In genomic region chr17:48283907-48284306, GRCh38 we compare ENCODE assay signal across 21 cellular contexts.
"Had no signal": no experiment of that assay in that cellular context is flagged by ENCODE, and none has a peak within 500 bp of the region (broad histone marks: within the 10 kb centered on the region; RNA-seq: fewer than 3 reads in every experiment).

No MANE protein-coding gene starts in this region.

- H3K36me3 Mint-ChIP-seq: neural progenitor cell had no signal

- H3K9me3 Mint-ChIP-seq: immature natural killer cell; nephron; neural progenitor cell; stimulated activated naive CD8-positive, alpha-beta T cell treated with anti-CD3 and anti-CD28 coated beads, Interleukin-15, amount 100 ng/mL, for 72 hours had no signal

- H2AFZ ChIP-seq: neural progenitor cell, parathyroid adenoma had no signal

- H3K27me3 ChIP-seq: right lobe of liver, vagina had no signal

- H3K4me1 Mint-ChIP-seq: neural progenitor cell; stimulated activated naive CD8-positive, alpha-beta T cell treated with anti-CD3 and anti-CD28 coated beads, Interleukin-15, amount 100 ng/mL, for 72 hours had no signal

- H3K27ac Mint-ChIP-seq: nephron; neural progenitor cell; stimulated activated naive CD8-positive, alpha-beta T cell treated with anti-CD3 and anti-CD28 coated beads, Interleukin-15, amount 100 ng/mL, for 72 hours had no signal

- DNase-seq: cortex of kidney; hypothalamus; immature natural killer cell; islet precursor cell; kidney glomerular epithelial cell; left ventricle myocardium superior; lower lobe of right lung; right lobe of liver; small intestine; stimulated activated CD4-positive, alpha-beta T cell treated with anti-CD3 and anti-CD28 coated beads, Interleukin-15, amount 100 ng/mL, for 24 hours; stimulated activated CD4-positive, alpha-beta T cell treated with anti-CD3 and anti-CD28 coated beads, Interleukin-2, amount 100 ng/mL, for 48 hours; stimulated activated naive CD4-positive, alpha-beta T cell; stimulated activated naive CD8-positive, alpha-beta T cell treated with anti-CD3 and anti-CD28 coated beads, Interleukin-15, amount 100 ng/mL, for 72 hours; thyroid gland; trophoblast cell had no signal

- H3K27me3 Mint-ChIP-seq: progenitor cell of endocrine pancreas; stimulated activated naive CD8-positive, alpha-beta T cell treated with anti-CD3 and anti-CD28 coated beads, Interleukin-15, amount 100 ng/mL, for 72 hours had no signal

- H3K4me2 ChIP-seq: neural progenitor cell had no signal

- H3K4me3 ChIP-seq: lower lobe of right lung, neural progenitor cell, right lobe of liver, suprapubic skin, thyroid gland, vagina had no signal

- H3K27ac ChIP-seq: lower lobe of right lung, neural progenitor cell, parathyroid adenoma, right lobe of liver, suprapubic skin, thyroid gland, vagina had no signal

- H3K79me2 ChIP-seq: parathyroid adenoma had no signal

- H3K4me3 Mint-ChIP-seq: immature natural killer cell; nephron; neural progenitor cell; stimulated activated naive CD8-positive, alpha-beta T cell treated with anti-CD3 and anti-CD28 coated beads, Interleukin-15, amount 100 ng/mL, for 72 hours had no signal

- H3K4me1 ChIP-seq: lower lobe of right lung, neural progenitor cell, parathyroid adenoma, right lobe of liver, suprapubic skin, thyroid gland, vagina had no signal

- H3K36me3 ChIP-seq: lower lobe of right lung, neural progenitor cell, right lobe of liver, suprapubic skin, thyroid gland, vagina had no signal

- ATAC-seq: left ventricle myocardium superior; right lobe of liver; stimulated activated naive CD8-positive, alpha-beta T cell treated with anti-CD3 and anti-CD28 coated beads, Interleukin-15, amount 100 ng/mL, for 72 hours had no signal
